8 cellular contexts compared by ENCODE assay signal in genomic region chr3:193872265-193872753, GRCh38.
A peak's percentile ranks its signal among the peaks of the same experiment; 100 is the strongest.
DNase-seq lines count a peak whose midpoint lies in the region; ATAC-seq and TF ChIP-seq lines count a peak whose summit lies in the region.

No MANE protein-coding gene starts in this region.

- H3K56ac ChIP-seq in mesendoderm (ENCODE audit: low read length): no peak overlapping the region

- no peak overlapping the region for H3K4me3 ChIP-seq in AG09309 (ENCODE audit: control insufficient read depth, low read depth, low read length)
- no peak overlapping the region for H3K4me3 ChIP-seq in mesendoderm (ENCODE audit: low read length)

- peak; percentile 69 for DNase-seq in AG09309 (ENCODE audit: low read depth)
- DNase-seq in amniotic epithelial cell (ENCODE audit: low read depth): peak; percentile 93
- DNase-seq in mesendoderm: peak; percentile 60
- no peak for DNase-seq in NCI-H1092 (lab: John Stamatoyannopoulos, UW)
- DNase-seq in SHP77 treated with DMSO at 0.1 percent for 48 hours (lab: John Stamatoyannopoulos, UW): no peak
- no peak for DNase-seq in natural killer cell

- no peak overlapping the region for H3K18ac ChIP-seq in mesendoderm (ENCODE audit: low read length)

- H3K4ac ChIP-seq in mesendoderm (ENCODE audit: low read depth, low read length): no peak overlapping the region

- TF ChIP-seq CTCF in AG09309 (IDR thresholded peaks at IDR 0.05; ENCODE audit: control insufficient read depth, insufficient read depth, low read depth, low read length, missing control alignments) (no peak), natural killer cell (IDR thresholded peaks at IDR 0.05) (no peak)

- peaks cover 6% of the 10 kb centered on the region for H3K4me1 ChIP-seq in mesendoderm (ENCODE audit: control insufficient read depth, low read depth, low read length)

- H3K23ac ChIP-seq in mesendoderm (ENCODE audit: low read length): no peak overlapping the region

- no peaks in the 10 kb centered on the region for H3K36me3 Mint-ChIP-seq in natural killer cell

- H4K5ac ChIP-seq in mesendoderm (ENCODE audit: low read length): no peak overlapping the region

- no peak overlapping the region for H2BK15ac ChIP-seq in mesendoderm (replicated peaks; ENCODE audit: low read depth)

- no peaks in the 10 kb centered on the region for H3K79me2 ChIP-seq in mesendoderm (ENCODE audit: control insufficient read depth, insufficient read depth, low read length)

- H2BK120ac ChIP-seq in mesendoderm (ENCODE audit: low read depth, low read length): no peak overlapping the region

- ATAC-seq in GM18867 (IDR thresholded peaks at IDR 0.05; ENCODE audit: unreplicated experiment) (peak; percentile 75), HG03565 (IDR thresholded peaks at IDR 0.05; ENCODE audit: unreplicated experiment) (peak; percentile 65), natural killer cell (no peak)

- no peaks in the 10 kb centered on the region for H3K27me3 ChIP-seq in mesendoderm (ENCODE audit: insufficient read depth, low read length, poor library complexity)

- peaks cover 4 to 9% of the 10 kb centered on the region in 2 donors for H3K4me1 Mint-ChIP-seq in natural killer cell

- peaks cover 28 to 31% of the 10 kb centered on the region in 2 donors for H3K27me3 Mint-ChIP-seq in natural killer cell (ENCODE audit: low read depth in 2 of 2)

- intact Hi-C loops in natural killer cell (cut with micrococcal nuclease): no loop called here

- H2BK5ac ChIP-seq in mesendoderm (ENCODE audit: low read length): no peak overlapping the region

- no peaks in the 10 kb centered on the region for H3K79me1 ChIP-seq in mesendoderm (ENCODE audit: low read length)

- H4K8ac ChIP-seq in mesendoderm (ENCODE audit: low read depth, low read length): no peak overlapping the region

- WGBS in mesendoderm (ENCODE audit: extremely low coverage, insufficient coverage, low lambda C conversion rate): no CpG with 5 or more reads among the region's 2 CpGs

- no peak overlapping the region for H3K4me2 ChIP-seq in mesendoderm (ENCODE audit: low read length)

- H3K27ac Mint-ChIP-seq in natural killer cell: no peak overlapping the region

- H3K36me3 ChIP-seq in mesendoderm (ENCODE audit: control insufficient read depth, insufficient read depth, low read length): no peaks in the 10 kb centered on the region

- H2AK5ac ChIP-seq in mesendoderm (ENCODE audit: low read length): no peak overlapping the region

- H3K9me3 Mint-ChIP-seq in natural killer cell: no peaks in the 10 kb centered on the region

- H3K27ac ChIP-seq in mesendoderm (ENCODE audit: low read depth, low read length): no peak overlapping the region

- H3K9ac ChIP-seq in mesendoderm (ENCODE audit: low read length): no peak overlapping the region

- H3K4me3 Mint-ChIP-seq in natural killer cell: no peak overlapping the region

Comparison
In these comparisons a context has a peak if more than half of its experiments do, and no peak if none do; other contexts are left out.
1. DNase-seq: peak in AG09309 (single experiment), amniotic epithelial cell (single experiment) and mesendoderm (single experiment); none in NCI-H1092 (single experiment), SHP77 treated with DMSO at 0.1 percent for 48 hours (single experiment) and natural killer cell (single experiment).
2. ATAC-seq: peak in GM18867 (single experiment) and HG03565 (single experiment); none in natural killer cell (0 of 3).